Comparison of ENCODE assay signal across 17 cellular contexts in the genomic region with DNA sequence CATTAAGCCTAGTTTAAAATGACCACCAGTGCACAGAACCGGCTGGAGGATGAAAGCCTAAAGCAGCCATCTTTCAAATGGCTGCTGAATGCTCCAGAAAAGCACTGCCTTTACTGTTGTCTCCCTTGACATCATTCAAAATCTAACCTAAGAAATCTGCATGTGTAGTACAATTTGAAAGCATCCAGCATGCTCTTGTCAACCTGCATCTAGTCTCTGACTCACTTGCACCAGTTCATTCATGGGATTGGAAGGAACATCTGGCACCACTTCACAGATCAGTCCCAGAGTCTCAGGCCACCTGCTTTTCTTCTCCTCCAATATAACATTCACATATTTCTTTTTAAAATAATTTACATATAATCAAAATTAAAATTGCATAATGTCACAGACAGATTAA.
"Had no signal": no experiment of that assay in that cellular context is flagged by ENCODE, and none has a peak within 500 bp of the region (broad histone marks: within the 10 kb centered on the region; RNA-seq: fewer than 3 reads in every experiment).

No MANE protein-coding gene starts in this region.

- ATAC-seq: effector memory CD8-positive, alpha-beta T cell; heart left ventricle; left colon; left ventricle myocardium superior had no signal

- H3K4me1 ChIP-seq: heart left ventricle, right atrium auricular region had no signal

- H3K36me3 ChIP-seq: esophagus muscularis mucosa, neutrophil, right atrium auricular region had no signal

- H3K27me3 ChIP-seq: esophagus muscularis mucosa, heart left ventricle, neutrophil, right atrium auricular region, stomach had no signal

- H3K27ac ChIP-seq: epithelial cell of prostate, esophagus muscularis mucosa, heart left ventricle, neutrophil, right atrium auricular region, stomach had no signal

- H3K9me3 ChIP-seq: esophagus muscularis mucosa, heart left ventricle, neutrophil, right atrium auricular region, stomach had no signal

- H3K4me3 ChIP-seq: esophagus muscularis mucosa, heart left ventricle, right atrium auricular region, stomach had no signal

- DNase-seq: effector memory CD8-positive, alpha-beta T cell; heart left ventricle; hippocampal formation; left colon; left ventricle myocardium superior; mesendoderm; naive B cell; small intestine; stimulated activated CD4-positive, alpha-beta T cell treated with anti-CD3 and anti-CD28 coated beads, Interleukin-12 subunit alpha, Interleukin-12 subunit beta, amount 100 ng/mL, for 4 hours; stimulated activated naive CD4-positive, alpha-beta T cell; stomach; substantia nigra; trophoblast cell had no signal
